ENCODE assay signal across 17 cellular contexts in genomic region chr4:102692474-102692873, GRCh38.
DNase-seq lines count a peak whose midpoint lies in the region; ATAC-seq, FAIRE-seq and TF ChIP-seq lines count a peak whose summit lies in the region.
"Had no signal": no experiment of that assay in that cellular context is flagged by ENCODE, and none has a peak within 500 bp of the region (broad histone marks: within the 10 kb centered on the region; RNA-seq: fewer than 3 reads in every experiment).

No MANE protein-coding gene starts in this region.

- H3K27ac Mint-ChIP-seq in progenitor cell of endocrine pancreas = peak overlapping the region; percentile 14
- H3K27ac Mint-ChIP-seq: CD4-positive, alpha-beta T cell had no signal

- no peak for TF ChIP-seq POLR2A in IMR-90 (IDR thresholded peaks at IDR 0.05; ENCODE audit: low read depth, low read length)

- no peak overlapping the region for H2AK9ac ChIP-seq in IMR-90 (replicated peaks; ENCODE audit: low read depth, low read length, poor library complexity)

- CTCF ChIA-PET in AG04450 (lab: Charles Lee) (interaction anchor here (0.6 kb wide), 1 partner anchor 48 kb away, joined by 3 read pairs; no protein-coding TSS in a partner anchor), IMR-90 (lab: Yijun Ruan, JAX) (interaction anchor here (0.6 to 1.1 kb wide), 2 partner anchors 20 to 22 kb away, joined by 3 read pairs; no protein-coding TSS in a partner anchor)

- FAIRE-seq in RCC 7860 (lab: Jason Lieb, UNC) = no peak
- FAIRE-seq: A549, H1 had no signal

- peak overlapping the region; percentile 42 to 48; a peak in 3 of 4 replicates for H4K8ac ChIP-seq in IMR-90 (ENCODE audit: low read depth in 2 of 2, low read length in 2 of 2)

- peak overlapping the region; percentile 72 for H2BK5ac ChIP-seq in IMR-90 (ENCODE audit: low read depth, low read length, poor library complexity, severe bottlenecking)

- H3K18ac ChIP-seq in IMR-90 (ENCODE audit: low read depth, low read length) = peak overlapping the region; percentile 68; the same call in 1 of the 2 replicates

- H3K23ac ChIP-seq in IMR-90 (ENCODE audit: low read depth, low read length) = peak overlapping the region; percentile 76

- H3K27ac ChIP-seq in AG04450 (ENCODE audit: low read depth, low read length) = peak overlapping the region; percentile 33
- H3K27ac ChIP-seq in IMR-90 (ENCODE audit: insufficient read depth, low read length) = peak overlapping the region; percentile 34; the same call in 1 of the 2 replicates
- no peak overlapping the region for H3K27ac ChIP-seq in psoas muscle
- H3K27ac ChIP-seq: A549, KMS-11 had no signal

- H2AFZ ChIP-seq in IMR-90 (replicated peaks; ENCODE audit: low read length, poor library complexity) = no peak overlapping the region
- H2AFZ ChIP-seq: PC-9 had no signal

- H4K5ac ChIP-seq in IMR-90 (ENCODE audit: low read depth, low read length) = 0 out of 2 replicates have a peak overlapping the region, but pooled peaks have one; percentile 47

- H2BK120ac ChIP-seq in IMR-90 (ENCODE audit: low read depth, low read length) = peak overlapping the region; percentile 75

- peak overlapping the region; percentile 53; the same call in 1 of the 2 replicates for H4K91ac ChIP-seq in IMR-90 (ENCODE audit: insufficient read depth, low read depth, low read length)

- no peaks in the 10 kb centered on the region for H3K9me3 Mint-ChIP-seq in progenitor cell of endocrine pancreas (ENCODE audit: low read depth)
- H3K9me3 Mint-ChIP-seq: CD4-positive, alpha-beta T cell had no signal

- H3K36me3 ChIP-seq in IMR-90 (ENCODE audit: control insufficient read depth, insufficient read depth, low read length) = peaks cover 2% of the 10 kb centered on the region; the same call in 1 of the 2 replicates
- peaks cover 0 to 29% of the 10 kb centered on the region in 2 donors for H3K36me3 ChIP-seq in psoas muscle (ENCODE audit: insufficient read depth in 1 of 2, low read depth in 1 of 2)
- H3K36me3 ChIP-seq: MG63 had no signal

- peak overlapping the region; percentile 75 for H3K14ac ChIP-seq in IMR-90 (replicated peaks; ENCODE audit: low read depth, low read length)

- H2BK15ac ChIP-seq in IMR-90 (ENCODE audit: low read depth, low read length) = peak overlapping the region; percentile 30; the same call in 1 of the 3 replicates

- H3K4me3 Mint-ChIP-seq in progenitor cell of endocrine pancreas (ENCODE audit: low read depth) = no peak overlapping the region
- H3K4me3 Mint-ChIP-seq: CD4-positive, alpha-beta T cell had no signal

- peaks cover 5% of the 10 kb centered on the region for H3K36me3 Mint-ChIP-seq in progenitor cell of endocrine pancreas (ENCODE audit: insufficient read depth)

- peak overlapping the region; percentile 4; the same call in 1 of the 2 replicates for H3K9ac ChIP-seq in IMR-90 (ENCODE audit: low read depth, low read length)
- H3K9ac ChIP-seq: KMS-11 had no signal

- H3K79me1 ChIP-seq in IMR-90 (ENCODE audit: low read depth in 1 of 2, low read length in 2 of 2) = peaks cover 2 to 9% of the 10 kb centered on the region in 2 experiments; a peak in 3 of 4 replicates

- no peaks in the 10 kb centered on the region for H4K20me1 ChIP-seq in IMR-90 (ENCODE audit: insufficient read depth, low read length)

- H3K4ac ChIP-seq in IMR-90 (ENCODE audit: low read depth, low read length) = peak overlapping the region; percentile 47; the same call in 1 of the 2 replicates

- peak overlapping the region; percentile 58 for H2BK20ac ChIP-seq in IMR-90 (ENCODE audit: low read depth, low read length)

- H3K4me3 ChIP-seq in AG04450 (ENCODE audit: low read depth, low read length) (no peak overlapping the region), IMR-90 (ENCODE audit: insufficient read depth, low read depth, low read length) (no peak overlapping the region; the same call in 1 of the 2 replicates), psoas muscle (no peak overlapping the region)
- H3K4me3 ChIP-seq: A549, MG63, PC-9 had no signal

- no peaks in the 10 kb centered on the region for H3K27me3 Mint-ChIP-seq in progenitor cell of endocrine pancreas
- H3K27me3 Mint-ChIP-seq: CD4-positive, alpha-beta T cell had no signal

- H3K4me1 ChIP-seq in IMR-90 (ENCODE audit: control insufficient read depth, insufficient read depth, low read length) (peaks cover 11% of the 10 kb centered on the region), psoas muscle (no peaks in the 10 kb centered on the region)

- POLR2A ChIA-PET in AG04450 (lab: Yijun Ruan, JAX) (interaction anchor here (1.4 kb wide), 1 partner anchor 135 kb away, joined by 5 read pairs; the partner anchor contains the start of gene UBE2D3), IMR-90 (lab: Charles Lee; ENCODE audit: unreplicated experiment) (interaction anchor here (0.6 to 0.9 kb wide), 2 partner anchors 61 to 68 kb away, joined by 3 to 4 read pairs; partner anchors contain the start of gene MANBA)

- no peak for TF ChIP-seq RAD21 in IMR-90 (IDR thresholded peaks at IDR 0.05; ENCODE audit: low read length)

- H2AK5ac ChIP-seq in IMR-90 (ENCODE audit: low read depth, low read length) = no peak overlapping the region

- peak; percentile 38; the same call in 1 of the 2 replicates for ATAC-seq in IMR-90 (ENCODE audit: low read depth)
- ATAC-seq in left lobe of liver = peak; percentile 16
- ATAC-seq in psoas muscle = no peak
- ATAC-seq: A549 had no signal

- H3K9me3 ChIP-seq in AG04450 (ENCODE audit: control insufficient read depth, insufficient read depth, low read length) (no peaks in the 10 kb centered on the region), IMR-90 (ENCODE audit: control insufficient read depth, insufficient read depth, low read length) (no peaks in the 10 kb centered on the region), psoas muscle (no peaks in the 10 kb centered on the region)
- H3K9me3 ChIP-seq: A549, MG63 had no signal

- no peaks in the 10 kb centered on the region for H3K4me1 Mint-ChIP-seq in progenitor cell of endocrine pancreas (ENCODE audit: low read depth)

- WGBS in IMR-90 (ENCODE audit: extremely low coverage in 2 of 2, insufficient read length in 1 of 2), 2 experiments = 8% methylated on average over 2 of the region's 3 CpGs; no CpG with 5 or more reads in 1 of the 2 experiments
- 91 to 96% (median 95%) methylated on average over 3 of the region's 3 CpGs for WGBS in psoas muscle, 3 donors

- H3K4me2 ChIP-seq in IMR-90 (ENCODE audit: low read depth, low read length) = peak overlapping the region; percentile 31; the same call in 1 of the 2 replicates
- H3K4me2 ChIP-seq: A549, KMS-11 had no signal

- intact Hi-C loops in IMR-90 (cut with micrococcal nuclease) (no loop called here), psoas muscle (cut with DNase I) (no loop called here)

- peaks cover 16% of the 10 kb centered on the region for H3K9me1 ChIP-seq in IMR-90 (ENCODE audit: insufficient read depth, low read length)

- no TSS peak for BruUV-seq in IMR-90 (replicated peaks; lab: Mats Ljungman, UMichigan)

- H3K56ac ChIP-seq in IMR-90 (ENCODE audit: extremely low read depth, insufficient read depth, low read length) = peak overlapping the region; percentile 76

- in situ Hi-C loops in IMR-90 (cut with MboI; ENCODE audit: low sequenced_read_pairs) = no loop called here

- H3K27me3 ChIP-seq in AG04450 (ENCODE audit: control insufficient read depth, insufficient read depth, low read length) (no peaks in the 10 kb centered on the region), IMR-90 (ENCODE audit: control insufficient read depth, insufficient read depth, low read length) (no peaks in the 10 kb centered on the region), psoas muscle (ENCODE audit: insufficient read depth in 3 of 3, low read length in 2 of 3) (no peaks in the 10 kb centered on the region)
- H3K27me3 ChIP-seq: MG63 had no signal

- no peak for DNase-seq in AG04450 (ENCODE audit: low read depth, low spot score)
- DNase-seq in IMR-90 = no peak
- no peak for DNase-seq in left lobe of liver (ENCODE audit: low spot score)
- no peak for DNase-seq in progenitor cell of endocrine pancreas (ENCODE audit: low spot score, unreplicated experiment)
- DNase-seq in psoas muscle = no peak
- DNase-seq in stimulated activated CD4-positive, alpha-beta T cell treated with anti-CD3 and anti-CD28 coated beads, Interleukin-4, amount 100 ng/mL, for 4 hours = no peak
- no peak for DNase-seq in RCC 7860 (ENCODE audit: low spot score)
- DNase-seq: CD4-positive, alpha-beta T cell; MG63; NCI-H1930; NCI-H2171; NCI-H446 treated with DMSO at 0.1 percent for 48 hours; NCI-H774; PC-9 had no signal

- dilution Hi-C loops in IMR-90 (cut with HindIII; ENCODE audit: low sequenced_read_pairs, unreplicated experiment) = no loop called here

- TF ChIP-seq CTCF in AG04450 (IDR thresholded peaks at IDR 0.05; ENCODE audit: low read depth, low read length) (no peak), IMR-90 (conservative IDR thresholded peaks at IDR 0.05; ENCODE audit: low read depth, low read length) (no peak), progenitor cell of endocrine pancreas (IDR thresholded peaks at IDR 0.05; ENCODE audit: unreplicated experiment) (no peak), psoas muscle (IDR thresholded peaks at IDR 0.05) (no peak)

TF ChIP-seq in IMR-90, 13 proteins besides CTCF, POLR2A, EP300 and RAD21:
- TF ChIP-seq MAFK (IDR thresholded peaks at IDR 0.05; ENCODE audit: low read depth, low read length) = peak; percentile 47; the same call in 1 of the 2 replicates
- TF ChIP-seq CHD1 (IDR thresholded peaks at IDR 0.05; ENCODE audit: low read depth, low read length) = no peak
- no peak for TF ChIP-seq SMC3 (IDR thresholded peaks at IDR 0.05; ENCODE audit: low read depth, low read length)

Comparison
In these comparisons a context has a peak if more than half of its experiments do, and no peak if none do; other contexts are left out.
1. ATAC-seq: peak in IMR-90 (single experiment) and left lobe of liver (single experiment); none in psoas muscle (0 of 4).